Comparison of ENCODE assay signal across 32 cellular contexts in genomic region chr2:181596556-181596955, GRCh38.
"Had no signal": no experiment of that assay in that cellular context is flagged by ENCODE, and none has a peak within 500 bp of the region (broad histone marks: within the 10 kb centered on the region; RNA-seq: fewer than 3 reads in every experiment).

No MANE protein-coding gene starts in this region.

- DNase-seq: activated B cell treated with CpG ODN at 0.5 μM for 24 hours; activated CD4-positive, alpha-beta T cell treated with anti-CD3 and anti-CD28 coated beads for 48 hours; activated CD4-positive, alpha-beta T cell treated with anti-CD3 and anti-CD28 coated beads, Interleukin-2, amount 50 U/mL, for 1 hour; activated CD4-positive, alpha-beta T cell treated with anti-CD3 and anti-CD28 coated beads, Interleukin-2, amount 50 U/mL, for 48 hours; activated CD8-positive, alpha-beta memory T cell treated with anti-CD3 and anti-CD28 coated beads for 24 hours; activated CD8-positive, alpha-beta T cell treated with anti-CD3 and anti-CD28 coated beads for 36 hours; activated effector memory CD4-positive, alpha-beta T cell treated with Interleukin-2 at 50 U/mL for 16 hours; activated naive CD4-positive, alpha-beta T cell treated with anti-CD3 and anti-CD28 coated beads for 36 hours; activated naive CD8-positive, alpha-beta T cell treated with anti-CD3 and anti-CD28 coated beads for 36 hours; activated naive CD8-positive, alpha-beta T cell treated with anti-CD3 and anti-CD28 coated beads, Interleukin-2, amount 50 U/mL, for 24 hours; activated T-cell treated with anti-CD3 and anti-CD28 coated beads, Interleukin-2, amount 50 U/mL, for 4 hours; adrenal gland; anterior cingulate cortex; brain microvascular endothelial cell; cortex of kidney; dermis blood vessel endothelial cell; effector CD4-positive, alpha-beta T cell; effector memory CD8-positive, alpha-beta T cell; erythroblast; foreskin keratinocyte; gastrocnemius medialis; heart right ventricle; T-helper 17 cell; T1000; WERI-Rb-1 had no signal

- H3K36me3 ChIP-seq: adrenal gland, brain microvascular endothelial cell, esophagus muscularis mucosa, gastrocnemius medialis, heart right ventricle, WERI-Rb-1 had no signal

- H3K4me2 ChIP-seq: hepatocyte had no signal

- H3K9me3 ChIP-seq: adrenal gland, esophagus muscularis mucosa, gastrocnemius medialis, heart right ventricle had no signal

- H3K36me3 Mint-ChIP-seq: activated naive CD8-positive, alpha-beta T cell treated with anti-CD3 and anti-CD28 coated beads for 36 hours had no signal

- H3K27ac Mint-ChIP-seq: activated B cell treated with CpG ODN at 0.5 μM for 24 hours; activated CD8-positive, alpha-beta T cell treated with anti-CD3 and anti-CD28 coated beads for 36 hours; activated naive CD4-positive, alpha-beta T cell treated with anti-CD3 and anti-CD28 coated beads for 36 hours; activated naive CD4-positive, alpha-beta T cell treated with anti-CD3 and anti-CD28 coated beads, Interleukin-2, amount 50 U/mL, for 24 hours; activated naive CD8-positive, alpha-beta T cell treated with anti-CD3 and anti-CD28 coated beads for 36 hours; activated naive CD8-positive, alpha-beta T cell treated with anti-CD3 and anti-CD28 coated beads, Interleukin-2, amount 50 U/mL, for 24 hours; activated T-helper 17 cell treated with anti-CD3 and anti-CD28 coated beads, Interleukin-2, amount 50 U/mL, for 72 hours; effector memory CD8-positive, alpha-beta T cell; T-helper 17 cell; T-helper 2 cell treated with Interferon-gamma antibody and Interleukin-4, amounts not matched to agents 5 μg/mL and 100 μg/mL, for 36 hours had no signal

- H3K27ac ChIP-seq: adrenal gland, brain microvascular endothelial cell, esophagus muscularis mucosa, foreskin keratinocyte, gastrocnemius medialis, heart right ventricle, hepatocyte, WERI-Rb-1 had no signal

- H3K27me3 ChIP-seq: adrenal gland, brain microvascular endothelial cell, esophagus muscularis mucosa, gastrocnemius medialis, hepatocyte had no signal

- H3K9me3 Mint-ChIP-seq: activated B cell treated with CpG ODN at 0.5 μM for 24 hours; activated CD8-positive, alpha-beta T cell treated with anti-CD3 and anti-CD28 coated beads for 36 hours; activated naive CD4-positive, alpha-beta T cell treated with anti-CD3 and anti-CD28 coated beads for 36 hours; activated naive CD8-positive, alpha-beta T cell treated with anti-CD3 and anti-CD28 coated beads, Interleukin-2, amount 50 U/mL, for 24 hours; activated T-cell treated with anti-CD3 and anti-CD28 coated beads, Interleukin-2, amount 50 U/mL, for 4 hours; activated T-helper 17 cell treated with anti-CD3 and anti-CD28 coated beads, Interleukin-2, amount 50 U/mL, for 72 hours; central memory CD8-positive, alpha-beta T cell; effector memory CD8-positive, alpha-beta T cell; T-helper 2 cell treated with Interferon-gamma antibody and Interleukin-4, amounts not matched to agents 5 μg/mL and 100 μg/mL, for 36 hours had no signal

- H3K27me3 Mint-ChIP-seq: activated CD8-positive, alpha-beta T cell treated with anti-CD3 and anti-CD28 coated beads for 36 hours; activated naive CD8-positive, alpha-beta T cell treated with anti-CD3 and anti-CD28 coated beads for 36 hours; activated naive CD8-positive, alpha-beta T cell treated with anti-CD3 and anti-CD28 coated beads, Interleukin-2, amount 50 U/mL, for 24 hours had no signal

- H2AFZ ChIP-seq: hepatocyte had no signal

- H3K4me1 ChIP-seq: adrenal gland, esophagus muscularis mucosa, foreskin keratinocyte, gastrocnemius medialis, heart right ventricle had no signal

- H3K4me1 Mint-ChIP-seq: activated naive CD4-positive, alpha-beta T cell treated with anti-CD3 and anti-CD28 coated beads, Interleukin-2, amount 50 U/mL, for 24 hours; activated naive CD8-positive, alpha-beta T cell treated with anti-CD3 and anti-CD28 coated beads, Interleukin-2, amount 50 U/mL, for 24 hours; activated T-helper 17 cell treated with anti-CD3 and anti-CD28 coated beads, Interleukin-2, amount 50 U/mL, for 72 hours; central memory CD8-positive, alpha-beta T cell; T-helper 17 cell had no signal

- ATAC-seq: activated CD4-positive, CD25-positive, alpha-beta regulatory T cell treated with anti-CD3 and anti-CD28 coated beads, Interleukin-2, amount 50 U/mL, for 24 hours; activated CD8-positive, alpha-beta T cell treated with anti-CD3 and anti-CD28 coated beads for 36 hours; activated naive CD8-positive, alpha-beta T cell treated with anti-CD3 and anti-CD28 coated beads, Interleukin-2, amount 50 U/mL, for 24 hours; activated T-cell treated with anti-CD3 and anti-CD28 coated beads, Interleukin-2, amount 50 U/mL, for 4 hours; activated T-helper 17 cell treated with anti-CD3 and anti-CD28 coated beads, Interleukin-2, amount 50 U/mL, for 72 hours; effector memory CD8-positive, alpha-beta T cell; foreskin keratinocyte; gastrocnemius medialis; heart right ventricle; T-helper 17 cell had no signal

- H3K4me3 Mint-ChIP-seq: activated B cell treated with CpG ODN at 0.5 μM for 24 hours; activated CD8-positive, alpha-beta T cell treated with anti-CD3 and anti-CD28 coated beads for 36 hours; activated naive CD4-positive, alpha-beta T cell treated with anti-CD3 and anti-CD28 coated beads for 36 hours; activated naive CD4-positive, alpha-beta T cell treated with anti-CD3 and anti-CD28 coated beads, Interleukin-2, amount 50 U/mL, for 24 hours; activated naive CD8-positive, alpha-beta T cell treated with anti-CD3 and anti-CD28 coated beads for 36 hours; activated naive CD8-positive, alpha-beta T cell treated with anti-CD3 and anti-CD28 coated beads, Interleukin-2, amount 50 U/mL, for 24 hours; activated T-cell treated with anti-CD3 and anti-CD28 coated beads, Interleukin-2, amount 50 U/mL, for 4 hours; activated T-helper 17 cell treated with anti-CD3 and anti-CD28 coated beads, Interleukin-2, amount 50 U/mL, for 72 hours; central memory CD8-positive, alpha-beta T cell; effector memory CD8-positive, alpha-beta T cell; T-helper 17 cell; T-helper 2 cell treated with Interferon-gamma antibody and Interleukin-4, amounts not matched to agents 5 μg/mL and 100 μg/mL, for 36 hours had no signal

- H3K4me3 ChIP-seq: adrenal gland, esophagus muscularis mucosa, gastrocnemius medialis, heart right ventricle, hepatocyte had no signal

- H3K79me2 ChIP-seq: hepatocyte had no signal
